ENCODE assay signal across 7 cellular contexts in the genomic region with DNA sequence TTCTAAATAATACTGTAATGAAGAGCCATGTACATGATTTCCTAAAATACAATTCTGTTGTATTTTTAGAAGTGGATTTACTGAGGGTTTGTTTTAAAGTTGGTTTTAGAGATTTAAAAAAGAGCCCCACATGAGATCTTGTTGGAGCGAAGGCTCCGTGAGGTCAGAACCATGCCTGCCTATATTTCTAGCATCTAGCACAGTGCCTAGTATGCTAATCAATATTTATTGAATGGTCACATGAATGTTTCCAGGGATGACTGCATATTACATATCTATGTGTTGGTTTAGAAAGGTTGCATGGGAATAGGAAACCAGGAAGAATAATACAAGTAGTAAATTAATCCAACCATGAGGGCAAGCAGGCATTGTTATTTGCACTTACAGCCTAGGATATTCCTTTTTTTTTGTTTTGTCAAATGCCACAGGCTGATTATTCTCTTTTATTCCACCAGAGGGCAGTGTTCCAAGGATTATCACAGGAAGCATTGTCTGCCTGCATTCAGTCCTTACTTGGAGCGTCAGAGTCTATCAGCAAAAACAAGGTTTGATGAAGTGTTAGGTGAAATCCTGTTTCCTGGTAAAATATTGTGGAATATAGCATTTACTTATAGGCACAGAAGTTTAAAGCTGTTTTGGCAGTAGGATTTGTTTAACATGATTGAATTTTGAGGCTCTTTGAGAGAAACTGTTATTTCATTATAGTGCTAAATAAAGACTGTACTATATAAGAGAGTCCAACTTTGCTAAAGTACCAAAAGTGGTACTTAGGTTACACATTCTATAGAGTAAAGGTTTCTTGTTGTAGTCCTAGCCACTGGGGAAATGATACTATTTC. TPM values are rescaled to one million over a fixed set of nuclear protein-coding genes. Genes with fewer than 3 reads are reported as not detected.
DNase-seq lines count a peak whose midpoint lies in the region; ATAC-seq and TF ChIP-seq lines count a peak whose summit lies in the region.

No MANE protein-coding gene starts in this region.

- intact Hi-C loops in Right ventricle myocardium superior (cut with DNase I), result loop anchor here (5.0 kb wide), 1 partner anchor 616 kb away; no protein-coding TSS in a partner anchor

- H3K36me3 ChIP-seq in DOHH2 (ENCODE audit: control insufficient read depth, low read length), result peaks cover 51% of the 10 kb centered on the region

- no peaks in the 10 kb centered on the region for H3K79me2 ChIP-seq in DOHH2 (ENCODE audit: control insufficient read depth, low read length)

- no peaks in the 10 kb centered on the region for H3K27me3 ChIP-seq in DOHH2 (ENCODE audit: control insufficient read depth, low read length)

- H3K27ac Mint-ChIP-seq in HFFc6, result peak overlapping the region; percentile 63
- peak overlapping the region; percentile 57 for H3K27ac Mint-ChIP-seq in activated naive CD8-positive, alpha-beta T cell treated with anti-CD3 and anti-CD28 coated beads for 36 hours

- H3K4me1 Mint-ChIP-seq in HFFc6 (ENCODE audit: low read depth), result peaks cover 21% of the 10 kb centered on the region
- H3K4me1 Mint-ChIP-seq in activated naive CD8-positive, alpha-beta T cell treated with anti-CD3 and anti-CD28 coated beads for 36 hours, result peaks cover 21% of the 10 kb centered on the region

- H3K4me3 ChIP-seq in DOHH2 (ENCODE audit: low read length), result no peak overlapping the region

- H3F3A ChIP-seq in DOHH2 (ENCODE audit: control insufficient read depth, insufficient read depth), result peaks cover 7% of the 10 kb centered on the region; the same call in 1 of the 2 replicates

- H3K27me3 Mint-ChIP-seq in HFFc6 (ENCODE audit: insufficient read depth), result no peaks in the 10 kb centered on the region
- H3K27me3 Mint-ChIP-seq in activated naive CD8-positive, alpha-beta T cell treated with anti-CD3 and anti-CD28 coated beads for 36 hours, result no peaks in the 10 kb centered on the region

- peaks cover 10% of the 10 kb centered on the region for H3K4me1 ChIP-seq in DOHH2 (ENCODE audit: control insufficient read depth, low read length)

- H3K9me3 ChIP-seq in DOHH2 (ENCODE audit: control insufficient read depth, insufficient read depth, low read length), result no peaks in the 10 kb centered on the region

- H3K9me3 Mint-ChIP-seq in HFFc6, result no peaks in the 10 kb centered on the region
- no peaks in the 10 kb centered on the region for H3K9me3 Mint-ChIP-seq in activated naive CD8-positive, alpha-beta T cell treated with anti-CD3 and anti-CD28 coated beads for 36 hours

- DNase-seq in HFFc6 (peak; percentile 70), NCI-H526 (lab: John Stamatoyannopoulos, UW) (peak; percentile 56 to 84), Right ventricle myocardium superior (no peak), pulmonary artery endothelial cell (ENCODE audit: low read depth, low spot score) (peak; percentile 52), T1000 (lab: John Stamatoyannopoulos, UW) (no peak)
- DNase-seq in activated naive CD8-positive, alpha-beta T cell treated with anti-CD3 and anti-CD28 coated beads for 36 hours, result no peak

- no peak overlapping the region for H3K4me3 Mint-ChIP-seq in HFFc6
- H3K4me3 Mint-ChIP-seq in activated naive CD8-positive, alpha-beta T cell treated with anti-CD3 and anti-CD28 coated beads for 36 hours, result no peak overlapping the region

- TF ChIP-seq CTCF in DOHH2 (IDR thresholded peaks at IDR 0.05; ENCODE audit: low read depth, low read length, poor library complexity, severe bottlenecking) (peak; percentile 79), HFFc6 (IDR thresholded peaks at IDR 0.05) (peak; percentile 97)

- no peak overlapping the region for H3K27ac ChIP-seq in DOHH2 (ENCODE audit: low read depth, low read length)

- H3K4me2 ChIP-seq in DOHH2 (ENCODE audit: low read length), result no peak overlapping the region

- H3K36me3 Mint-ChIP-seq in HFFc6 (ENCODE audit: low read depth), result peaks cover 34% of the 10 kb centered on the region
- H3K36me3 Mint-ChIP-seq in activated naive CD8-positive, alpha-beta T cell treated with anti-CD3 and anti-CD28 coated beads for 36 hours, result peaks cover 11% of the 10 kb centered on the region

- no peaks in the 10 kb centered on the region for H4K20me1 ChIP-seq in DOHH2 (ENCODE audit: control insufficient read depth, insufficient read depth, low read depth, low read length)

- no peaks in the 10 kb centered on the region for H3K9me2 ChIP-seq in DOHH2 (replicated peaks; ENCODE audit: control insufficient read depth, low read length)

- peak; percentile 73 for ATAC-seq in Right ventricle myocardium superior (ENCODE audit: poor library complexity)

RNA-seq across cellular contexts. Expression of a gene that starts 46.8 kb away (rescaled TPM):
- total RNA-seq in HFFc6 (2021; fragmentation: NEBNext Ultra II Directional; extraction: Animal tissue kit (Norgen Biotek cat#: 25700)), result 10 to 100 TPM; 17.5 to 22.2 (median 20.7) TPM
- total RNA-seq in activated naive CD8-positive, alpha-beta T cell treated with anti-CD3 and anti-CD28 coated beads for 36 hours, result 10 to 100 TPM; 17.1 to 17.4 TPM
- total RNA-seq in Right ventricle myocardium superior (12.9 TPM), pulmonary artery endothelial cell (30.8 and 33.2 TPM in 2 replicates)

Comparison
In these comparisons a context has a peak if more than half of its experiments do, and no peak if none do; other contexts are left out.
1. DNase-seq: peak in HFFc6 (single experiment), NCI-H526 (2 of 2) and pulmonary artery endothelial cell (single experiment); none in activated naive CD8-positive, alpha-beta T cell treated with anti-CD3 and anti-CD28 coated beads for 36 hours (single experiment), Right ventricle myocardium superior (single experiment) and T1000 (single experiment).